10 cellular contexts compared by ENCODE assay signal in the genomic region with DNA sequence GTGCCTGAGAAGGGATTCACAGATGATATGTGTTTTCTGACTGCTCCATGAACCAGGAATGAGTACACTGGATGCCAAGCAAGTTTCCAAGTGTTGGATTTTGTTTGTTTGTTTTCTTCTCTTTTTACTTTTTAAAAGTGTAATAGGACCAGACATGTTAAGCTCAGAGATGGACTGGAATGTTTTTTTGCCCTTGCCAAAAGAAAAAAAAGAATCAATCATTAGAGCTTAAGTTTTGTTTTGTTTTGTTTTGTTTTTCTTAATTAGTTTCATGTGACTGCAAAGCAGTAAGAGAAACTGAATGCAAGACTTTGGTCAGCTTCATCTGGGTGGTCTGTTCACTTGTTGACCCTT. TPM values are rescaled to one million over a fixed set of nuclear protein-coding genes. Genes with fewer than 3 reads are reported as not detected.
DNase-seq lines count a peak whose midpoint lies in the region; ATAC-seq, FAIRE-seq and TF ChIP-seq lines count a peak whose summit lies in the region.
"Had no signal": no experiment of that assay in that cellular context is flagged by ENCODE, and none has a peak within 500 bp of the region (broad histone marks: within the 10 kb centered on the region; RNA-seq: fewer than 3 reads in every experiment).

No MANE protein-coding gene starts in this region.

- H3K27ac ChIP-seq in esophagus squamous epithelium (peak overlapping the region; percentile 32 to 52 (median 46)), thymus (ENCODE audit: low read depth) (peak overlapping the region; percentile 50)

- peaks cover 11 to 84% (median 43%) of the 10 kb centered on the region in 3 donors for H3K4me1 ChIP-seq in esophagus squamous epithelium
- H3K4me1 ChIP-seq in thymus (ENCODE audit: control insufficient read depth, insufficient read depth, low read length) = peaks cover 36% of the 10 kb centered on the region

- no peak for TF ChIP-seq CTCF in esophagus squamous epithelium (IDR thresholded peaks at IDR 0.05)

- no peaks in the 10 kb centered on the region for H3K36me3 ChIP-seq in esophagus squamous epithelium
- H3K36me3 ChIP-seq in thymus (ENCODE audit: control insufficient read depth, insufficient read depth) = no peaks in the 10 kb centered on the region
- H3K36me3 ChIP-seq: left lung had no signal

- H3K4me1 Mint-ChIP-seq in activated naive CD4-positive, alpha-beta T cell treated with anti-CD3 and anti-CD28 coated beads for 36 hours (ENCODE audit: low read depth) = peaks cover 26% of the 10 kb centered on the region
- H3K4me1 Mint-ChIP-seq in T-cell = peaks cover 32 to 48% (median 44%) of the 10 kb centered on the region in 3 donors

- intact Hi-C loops in activated naive CD4-positive, alpha-beta T cell treated with anti-CD3 and anti-CD28 coated beads for 36 hours (cut with micrococcal nuclease) = loop anchor here (1.0 to 2.0 kb wide), 3 partner anchors 28 to 85 kb away; a partner anchor contains a TSS
- intact Hi-C loops in esophagus squamous epithelium (cut with DNase I) = no loop called here

- H3K36me3 Mint-ChIP-seq in activated naive CD4-positive, alpha-beta T cell treated with anti-CD3 and anti-CD28 coated beads for 36 hours (ENCODE audit: low read depth) = no peaks in the 10 kb centered on the region
- no peaks in the 10 kb centered on the region for H3K36me3 Mint-ChIP-seq in T-cell

- no peak for DNase-seq in activated naive CD4-positive, alpha-beta T cell treated with anti-CD3 and anti-CD28 coated beads for 36 hours
- no peak for DNase-seq in activated naive CD4-positive, alpha-beta T cell treated with Interleukin-2 at 50 U/mL for 16 hours
- no peak for DNase-seq in T-cell
- no peak for DNase-seq in esophagus squamous epithelium (lab: John Stamatoyannopoulos, UW)
- DNase-seq in HTR-8/SVneo (ENCODE audit: insufficient read length, low spot score) = no peak

- H3K27me3 ChIP-seq in esophagus squamous epithelium (peaks cover 0 to 62% (median 0%) of the 10 kb centered on the region in 4 donors), thymus (ENCODE audit: control insufficient read depth, insufficient read depth) (no peaks in the 10 kb centered on the region)
- H3K27me3 ChIP-seq: left lung had no signal

- H3K4me3 ChIP-seq in esophagus squamous epithelium = peak overlapping the region in 1 of 4 donors; percentile 32
- no peak overlapping the region for H3K4me3 ChIP-seq in thymus (ENCODE audit: low read length)
- H3K4me3 ChIP-seq: left lung had no signal

- H3K27me3 Mint-ChIP-seq in activated naive CD4-positive, alpha-beta T cell treated with anti-CD3 and anti-CD28 coated beads for 36 hours (ENCODE audit: low read depth) = no peaks in the 10 kb centered on the region
- H3K27me3 Mint-ChIP-seq in T-cell = no peaks in the 10 kb centered on the region

- TF ChIP-seq POLR2A in esophagus squamous epithelium (IDR thresholded peaks at IDR 0.05) = no peak

- peak overlapping the region; percentile 64 for H3K4me3 Mint-ChIP-seq in activated naive CD4-positive, alpha-beta T cell treated with anti-CD3 and anti-CD28 coated beads for 36 hours
- H3K4me3 Mint-ChIP-seq in T-cell = peak overlapping the region; percentile 51 to 80 (median 62)

- CTCF ChIA-PET in activated naive CD4-positive, alpha-beta T cell treated with anti-CD3 and anti-CD28 coated beads for 36 hours (lab: Charles Lee) = interaction anchor here (0.6 to 2.1 kb wide), 4 partner anchors 17 to 364 kb away, joined by 3 to 10 read pairs (median 3); a partner anchor contains a TSS
- CTCF ChIA-PET in T-cell (lab: Charles Lee) = interaction anchor here in 1 of 2 donors (0.6 kb wide), 2 partner anchors 23 to 157 kb away, joined by 3 to 4 read pairs; no protein-coding TSS in a partner anchor

- no peak for ATAC-seq in T-cell (replicated peaks in 1 of 4)
- ATAC-seq in HG03175 (IDR thresholded peaks at IDR 0.05; ENCODE audit: unreplicated experiment) = no peak
- ATAC-seq in HG03139 (IDR thresholded peaks at IDR 0.05; ENCODE audit: unreplicated experiment) = no peak

- no peaks in the 10 kb centered on the region for H3K9me3 Mint-ChIP-seq in activated naive CD4-positive, alpha-beta T cell treated with anti-CD3 and anti-CD28 coated beads for 36 hours
- no peaks in the 10 kb centered on the region for H3K9me3 Mint-ChIP-seq in T-cell

- no peaks in the 10 kb centered on the region for H3K9me3 ChIP-seq in esophagus squamous epithelium
- no peaks in the 10 kb centered on the region for H3K9me3 ChIP-seq in thymus (ENCODE audit: control insufficient read depth)
- H3K9me3 ChIP-seq: left lung had no signal

- POLR2A ChIA-PET in T-cell (lab: Charles Lee) = interaction anchor here in 1 of 2 donors (0.6 kb wide), 1 partner anchor 920 kb away, joined by 3 read pairs; no protein-coding TSS in a partner anchor

- FAIRE-seq in HTR-8/SVneo (lab: Jason Lieb, UNC) = no peak
- FAIRE-seq: astrocyte had no signal

- H3K27ac Mint-ChIP-seq in activated naive CD4-positive, alpha-beta T cell treated with anti-CD3 and anti-CD28 coated beads for 36 hours = peak overlapping the region; percentile 81
- peak overlapping the region; percentile 89 to 92 for H3K27ac Mint-ChIP-seq in T-cell

RNA-seq across cellular contexts. Expression of a gene that starts 42.5 kb away (rescaled TPM):
- total RNA-seq in activated naive CD4-positive, alpha-beta T cell treated with anti-CD3 and anti-CD28 coated beads for 36 hours = 1 to 10 TPM; 8.3 to 8.7 TPM
- total RNA-seq in T-cell (10 to 100 TPM in 2 of 5 donors, 1 to 10 TPM in 3; 1.9 to 13.8 (median 9.8) TPM), esophagus squamous epithelium (10 to 100 TPM; 12.8 to 28.1 (median 14.3) TPM)
- polyA plus RNA-seq in thymus = 4.9 TPM
